Comparison of ENCODE assay signal across 8 cellular contexts in the genomic region with DNA sequence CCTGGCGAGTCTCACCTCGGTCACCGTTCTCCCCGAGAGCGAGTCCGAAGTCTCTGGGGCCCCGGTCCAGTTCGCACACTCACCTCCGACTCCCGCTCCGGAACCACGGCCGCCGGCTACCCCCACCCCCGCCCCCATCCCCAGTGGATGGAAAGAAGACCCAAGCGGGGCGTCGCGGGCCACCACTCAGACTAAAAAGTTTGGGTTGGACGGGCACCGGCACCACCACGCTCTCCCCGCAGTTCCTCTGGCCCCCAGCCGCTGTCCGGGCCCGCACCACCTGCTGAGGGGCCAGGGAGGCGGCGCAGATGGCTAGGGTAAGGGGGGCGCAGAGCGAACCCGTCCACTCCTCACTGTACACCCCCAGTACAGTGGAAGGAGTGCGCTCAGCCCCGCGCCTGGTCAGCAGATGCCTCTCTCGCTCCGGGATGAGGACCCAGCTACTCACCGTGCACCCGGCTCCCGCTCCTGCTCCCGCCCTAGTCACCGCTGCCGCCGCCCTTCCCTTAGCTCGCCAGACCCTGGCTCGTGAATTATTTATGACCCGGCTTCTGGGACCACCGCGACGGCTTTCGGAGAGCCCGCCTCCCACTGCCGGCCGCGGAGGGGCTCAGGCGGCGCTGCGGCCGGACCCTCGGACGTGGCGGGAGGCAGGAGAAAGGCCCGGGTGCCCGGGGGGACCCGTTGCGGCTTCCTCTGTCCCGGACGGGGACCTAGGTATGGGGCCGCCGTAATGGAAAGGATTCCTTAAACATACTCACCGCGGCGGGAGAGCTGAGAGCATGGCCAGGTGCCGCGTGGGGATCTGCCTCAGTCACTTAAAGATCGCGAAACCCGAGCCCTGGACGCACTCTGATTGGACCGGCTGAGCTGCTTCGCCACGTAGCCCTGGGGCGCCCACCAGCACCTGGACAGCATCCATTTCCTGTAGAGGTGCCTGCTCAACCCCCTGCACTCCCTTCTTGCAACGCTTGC. TPM values are rescaled to one million over a fixed set of nuclear protein-coding genes. Genes with fewer than 3 reads are reported as not detected.
DNase-seq lines count a peak whose midpoint lies in the region; ATAC-seq and TF ChIP-seq lines count a peak whose summit lies in the region.

Gene PROM1 (minus strand): TSS at position 807 of the 975 bp plus-strand sequence. CDS start 8,117 bp downstream, outside the sequence.

- POLR2A ChIA-PET in HCT116 (lab: Charles Lee) = interaction anchor here (0.6 kb wide), 1 partner anchor 761 kb away, joined by 3 read pairs; no protein-coding TSS in a partner anchor
- POLR2A ChIA-PET in SK-N-SH (lab: Yijun Ruan, JAX) = no interaction called here

- no peaks in the 10 kb centered on the region for H3K9me3 Mint-ChIP-seq in osteocyte (ENCODE audit: unreplicated experiment)

- H3K27me3 ChIP-seq in HCT116 (ENCODE audit: insufficient read depth, low read length) (peaks cover 26% of the 10 kb centered on the region), SK-N-SH (ENCODE audit: insufficient read depth) (peaks cover 39% of the 10 kb centered on the region), cardiac muscle cell (peaks cover 50% of the 10 kb centered on the region)

- H3K4me2 ChIP-seq in HCT116 (ENCODE audit: low read length) (peak within 1 kb of the TSS; percentile 57), SK-N-SH (peak within 1 kb of the TSS; percentile 78)

- TF ChIP-seq CTCF in HCT116 (IDR thresholded peaks at IDR 0.05 in 2 of 3, conservative IDR thresholded peaks at IDR 0.05 in 1 of 3; ENCODE audit: borderline replicate concordance in 1 of 3, insufficient read depth in 1 of 3, low read depth in 2 of 3, low read length in 2 of 3) (no peak), SK-N-SH (IDR thresholded peaks at IDR 0.05) (no peak), cardiac muscle cell (IDR thresholded peaks at IDR 0.05; ENCODE audit: low read depth, low read length) (no peak), osteocyte (IDR thresholded peaks at IDR 0.05) (no peak)

- H3K4me1 Mint-ChIP-seq in osteocyte (ENCODE audit: unreplicated experiment) = peaks cover 17% of the 10 kb centered on the region

- WGBS in SK-N-SH (ENCODE audit: low lambda C conversion rate) = 31% methylated on average over 26 of the region's 83 CpGs

- TSS peak; percentile 57 for BruUV-seq in HCT116 (replicated peaks; lab: Mats Ljungman, UMichigan)

- peak within 1 kb of the TSS; percentile 55 to 65 for H3K4me3 ChIP-seq in HCT116 (replicated peaks in 1 of 2; ENCODE audit: low read depth in 1 of 2, low read length in 2 of 2)
- peak within 1 kb of the TSS; percentile 46 for H3K4me3 ChIP-seq in SK-N-SH (ENCODE audit: low read depth in 2 of 2, low read length in 1 of 2)
- H3K4me3 ChIP-seq in cardiac muscle cell = peak within 1 kb of the TSS; percentile 38

- H2AFZ ChIP-seq in HCT116 (ENCODE audit: low read depth, low read length, poor library complexity, severe bottlenecking) = no peak within 1 kb of the TSS
- H2AFZ ChIP-seq in SK-N-SH (ENCODE audit: low read depth) = peak within 1 kb of the TSS; percentile 24; the same call in 1 of the 2 replicates

- H3K27ac Mint-ChIP-seq in osteocyte (ENCODE audit: unreplicated experiment) = no peak within 1 kb of the TSS

- CTCF ChIA-PET in HCT116 (lab: Charles Lee) = no interaction called here
- CTCF ChIA-PET in SK-N-SH (lab: Yijun Ruan, JAX) = interaction anchor here (0.7 to 2.1 kb wide), 8 partner anchors 9 to 433 kb away, joined by 3 to 6 read pairs (median 3); no protein-coding TSS in a partner anchor

- H3F3A ChIP-seq in SK-N-SH (replicated peaks; ENCODE audit: insufficient read depth) = no peaks in the 10 kb centered on the region

- peak; percentile 92 for ATAC-seq in HCT116
- no peak for ATAC-seq in GM19467 (IDR thresholded peaks at IDR 0.05; ENCODE audit: unreplicated experiment)
- no peak for ATAC-seq in HG03139 (IDR thresholded peaks at IDR 0.05; ENCODE audit: unreplicated experiment)

- H3K4me1 ChIP-seq in HCT116 (ENCODE audit: control insufficient read depth in 1 of 2, insufficient read depth in 2 of 2, low read length in 2 of 2) = peaks cover 5 to 10% of the 10 kb centered on the region in 2 experiments; a peak in 2 of 4 replicates
- peaks cover 0 to 10% of the 10 kb centered on the region in 2 experiments; a peak in 1 of 4 replicates for H3K4me1 ChIP-seq in SK-N-SH (ENCODE audit: control insufficient read depth in 1 of 2, insufficient read depth in 2 of 2, low read depth in 1 of 2, low read length in 1 of 2)
- H3K4me1 ChIP-seq in cardiac muscle cell (ENCODE audit: low read depth) = no peaks in the 10 kb centered on the region

- no peaks in the 10 kb centered on the region for H3K36me3 Mint-ChIP-seq in osteocyte (ENCODE audit: unreplicated experiment)

- peaks cover 80% of the 10 kb centered on the region for H3K27me3 Mint-ChIP-seq in osteocyte (ENCODE audit: unreplicated experiment)

- intact Hi-C loops in HCT116 (cut with micrococcal nuclease) = no loop called here

- H3K79me2 ChIP-seq in HCT116 (ENCODE audit: insufficient read depth, low read length) (no peaks in the 10 kb centered on the region), SK-N-SH (ENCODE audit: insufficient read depth) (no peaks in the 10 kb centered on the region)

- H3K36me3 ChIP-seq in HCT116 (ENCODE audit: control insufficient read depth in 1 of 2, insufficient read depth in 2 of 2, low read length in 2 of 2) (no peaks in the 10 kb centered on the region), SK-N-SH (replicated peaks in 1 of 2; ENCODE audit: control insufficient read depth in 1 of 2, insufficient read depth in 2 of 2, low read length in 1 of 2) (no peaks in the 10 kb centered on the region), cardiac muscle cell (no peaks in the 10 kb centered on the region)

- TF ChIP-seq EP300 in SK-N-SH (IDR thresholded peaks at IDR 0.05; ENCODE audit: borderline replicate concordance in 1 of 2, low read depth in 1 of 2, low read length in 1 of 2) = no peak

- H3K4me3 Mint-ChIP-seq in osteocyte (ENCODE audit: unreplicated experiment) = peak within 1 kb of the TSS; percentile 71

- H3K27ac ChIP-seq in HCT116 (ENCODE audit: low read depth, low read length) (peak within 1 kb of the TSS; percentile 51; the same call in 1 of the 2 replicates), SK-N-SH (ENCODE audit: low read depth in 2 of 2, low read length in 1 of 2) (no peak within 1 kb of the TSS), cardiac muscle cell (no peak within 1 kb of the TSS)

- H3K9me3 ChIP-seq in HCT116 (ENCODE audit: control insufficient read depth in 1 of 2, insufficient read depth in 1 of 2, low read depth in 1 of 2, low read length in 2 of 2) = no peaks in the 10 kb centered on the region
- H3K9me3 ChIP-seq in SK-N-SH = no peaks in the 10 kb centered on the region
- H3K9me3 ChIP-seq in cardiac muscle cell (ENCODE audit: low read depth) = no peaks in the 10 kb centered on the region

- TF ChIP-seq RAD21 in HCT116 (IDR thresholded peaks at IDR 0.05; ENCODE audit: low read depth) = no peak
- no peak for TF ChIP-seq RAD21 in SK-N-SH (IDR thresholded peaks at IDR 0.05; ENCODE audit: low read length)

- no peaks in the 10 kb centered on the region for H4K20me1 ChIP-seq in HCT116 (ENCODE audit: insufficient read depth)
- no peaks in the 10 kb centered on the region for H4K20me1 ChIP-seq in SK-N-SH (ENCODE audit: insufficient read depth)

- H3K9me2 ChIP-seq in HCT116 (ENCODE audit: insufficient read depth) = no peaks in the 10 kb centered on the region
- H3K9me2 ChIP-seq in SK-N-SH = no peaks in the 10 kb centered on the region

- RAD21 ChIA-PET in HCT116 (lab: Charles Lee; ENCODE audit: low non-redundant PET in 1 of 2, low total read pairs in 2 of 2, uncharacterized antibody in 2 of 2, unreplicated experiment in 2 of 2) = no interaction called here

- peak; percentile 37 for DNase-seq in HCT116 (ENCODE audit: low read depth, low spot score)
- peak; percentile 81 for DNase-seq in SK-N-SH
- DNase-seq in cardiac muscle cell (ENCODE audit: low read depth in 1 of 2, low spot score in 1 of 2) = peak in 1 of 2 donors; percentile 61
- no peak for DNase-seq in osteocyte (ENCODE audit: extremely low spot score, unreplicated experiment)
- no peak for DNase-seq in epidermal melanocyte (ENCODE audit: insufficient read length, low spot score)
- no peak for DNase-seq in NCI-H2171 (lab: John Stamatoyannopoulos, UW)

- H3K9ac ChIP-seq in HCT116 (ENCODE audit: low read length) (peak within 1 kb of the TSS; percentile 70), SK-N-SH (no peak within 1 kb of the TSS)

- no peak for TF ChIP-seq POLR2A in HCT116 (IDR thresholded peaks at IDR 0.05; ENCODE audit: borderline replicate concordance, extremely low read depth, insufficient read depth, insufficient read length)

TF ChIP-seq in SK-N-SH, 30 proteins besides CTCF, POLR2A, EP300 and RAD21 (continues in another document):
- TF ChIP-seq, protein P1, sequence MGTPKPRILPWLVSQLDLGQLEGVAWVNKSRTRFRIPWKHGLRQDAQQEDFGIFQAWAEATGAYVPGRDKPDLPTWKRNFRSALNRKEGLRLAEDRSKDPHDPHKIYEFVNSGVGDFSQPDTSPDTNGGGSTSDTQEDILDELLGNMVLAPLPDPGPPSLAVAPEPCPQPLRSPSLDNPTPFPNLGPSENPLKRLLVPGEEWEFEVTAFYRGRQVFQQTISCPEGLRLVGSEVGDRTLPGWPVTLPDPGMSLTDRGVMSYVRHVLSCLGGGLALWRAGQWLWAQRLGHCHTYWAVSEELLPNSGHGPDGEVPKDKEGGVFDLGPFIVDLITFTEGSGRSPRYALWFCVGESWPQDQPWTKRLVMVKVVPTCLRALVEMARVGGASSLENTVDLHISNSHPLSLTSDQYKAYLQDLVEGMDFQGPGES (IDR thresholded peaks at IDR 0.05; ENCODE audit: low read depth, low read length) = no peak
- TF ChIP-seq TCF12 (IDR thresholded peaks at IDR 0.05) (no peak), GABPA (IDR thresholded peaks at IDR 0.05; ENCODE audit: low read depth) (no peak)

RNA-seq across cellular contexts. Expression of gene PROM1, which starts in this region (rescaled TPM):
- total RNA-seq in HCT116 (2021; ENCODE audit: unreplicated experiment) = 17.7 TPM
- 13.4 and 14.0 TPM in 2 replicates for polyA plus RNA-seq in HCT116 (2012)
- not detected in 2 replicates for polyA plus RNA-seq in SK-N-SH (2012; rRNA removed)
- not detected in 2 replicates for polyA plus RNA-seq in SK-N-SH (2012; cell fraction: cytosol; rRNA removed)
- polyA plus RNA-seq in SK-N-SH (2012; cell fraction: nucleus; rRNA removed) = not detected in 2 replicates
- total RNA-seq in cardiac muscle cell = 2.3 and 4.9 TPM in 2 replicates
- polyA plus RNA-seq in cardiac muscle cell = 1.3 and 2.0 TPM in 2 replicates
- total RNA-seq in osteocyte = not detected in 2 replicates

Comparison
In these comparisons a context has a peak if more than half of its experiments do, and no peak if none do; other contexts are left out.
1. Peak in DNase-seq, H3K4me3 ChIP-seq and H3K4me2 ChIP-seq in SK-N-SH; RNA of the gene not detected or under 1 TPM.
2. Of the 11 proteins assayed by ChIP-seq in both SK-N-SH and HCT116: peak only in SK-N-SH: none; only in HCT116: MAX, POLR2AphosphoS5 and REST; in both: none; in neither: 8.